ENCODE assay signal across 25 cellular contexts in genomic region chr19:16012552-16012951, GRCh38.
DNase-seq lines count a peak whose midpoint lies in the region; ATAC-seq and TF ChIP-seq lines count a peak whose summit lies in the region.
"Had no signal": no experiment of that assay in that cellular context is flagged by ENCODE, and none has a peak within 500 bp of the region (broad histone marks: within the 10 kb centered on the region; RNA-seq: fewer than 3 reads in every experiment).

No MANE protein-coding gene starts in this region.

- TF ChIP-seq POLR2A in suprapubic skin (IDR thresholded peaks at IDR 0.05) = no peak

- H3K36me3 ChIP-seq in osteoblast (ENCODE audit: insufficient read depth, low read length) (no peaks in the 10 kb centered on the region), suprapubic skin (no peaks in the 10 kb centered on the region)
- H3K36me3 ChIP-seq: BE2C, BLaER1 had no signal

- H3K4me1 Mint-ChIP-seq in T-helper 17 cell = peaks cover 3% of the 10 kb centered on the region
- H3K4me1 Mint-ChIP-seq: CD4-positive, alpha-beta memory T cell; CD8-positive, alpha-beta memory T cell had no signal

- no peak overlapping the region for H2AFZ ChIP-seq in osteoblast (ENCODE audit: low read length)

- H3K4me3 ChIP-seq in coronary artery (no peak overlapping the region), osteoblast (ENCODE audit: insufficient read depth, low read length) (no peak overlapping the region), suprapubic skin (no peak overlapping the region)
- H3K4me3 ChIP-seq: BLaER1, GM12878 had no signal

- 87% methylated on average over 4 of the region's 4 CpGs for WGBS in suprapubic skin

- TF ChIP-seq CTCF in coronary artery (IDR thresholded peaks at IDR 0.05) (no peak), osteoblast (IDR thresholded peaks at IDR 0.05; ENCODE audit: extremely low read depth, low read depth, low read length) (no peak), suprapubic skin (IDR thresholded peaks at IDR 0.05) (no peak)

- H3K4me1 ChIP-seq in osteoblast (ENCODE audit: insufficient read depth, low read length) (no peaks in the 10 kb centered on the region), suprapubic skin (no peaks in the 10 kb centered on the region)
- H3K4me1 ChIP-seq: BE2C had no signal

- ATAC-seq in HG03025 (IDR thresholded peaks at IDR 0.05; ENCODE audit: low FRiP score, unreplicated experiment) (no peak), T-helper 17 cell (no peak)
- ATAC-seq: GM12878 had no signal

- H3K79me2 ChIP-seq in osteoblast (ENCODE audit: insufficient read depth, low read length) = no peaks in the 10 kb centered on the region

- H3K27me3 ChIP-seq in osteoblast (ENCODE audit: insufficient read depth, low read length) (no peaks in the 10 kb centered on the region), suprapubic skin (no peaks in the 10 kb centered on the region)
- H3K27me3 ChIP-seq: BE2C, BLaER1 had no signal

- DNase-seq in activated CD8-positive, alpha-beta memory T cell treated with anti-CD3 and anti-CD28 coated beads for 24 hours = peak; percentile 26
- DNase-seq in activated CD8-positive, alpha-beta memory T cell treated with anti-CD3 and anti-CD28 coated beads, Interleukin-2, amount 50 U/mL, for 48 hours = no peak
- DNase-seq in coronary artery (ENCODE audit: low spot score) (peak; percentile 57), osteoblast (ENCODE audit: insufficient read length, low spot score, missing footprints) (peak; percentile 3), T-helper 17 cell (no peak), suprapubic skin (ENCODE audit: low spot score in 2 of 2) (no peak)
- DNase-seq: 8988T; ACHN; BE2C; C1 segment of cervical spinal cord; CD4-positive, alpha-beta memory T cell; CD4-positive, CD25-positive, alpha-beta regulatory T cell; CD8-positive, alpha-beta memory T cell; COR-L47; DMS 273 treated with DMSO at 0.1 percent for 48 hours; DMS153; DMS53; DMS79; DND-41; EL; GDM1 had no signal

- H3K27me3 Mint-ChIP-seq in T-helper 17 cell = no peaks in the 10 kb centered on the region
- H3K27me3 Mint-ChIP-seq: CD4-positive, alpha-beta memory T cell; CD4-positive, CD25-positive, alpha-beta regulatory T cell; CD8-positive, alpha-beta memory T cell had no signal

- H3K4me3 Mint-ChIP-seq in T-helper 17 cell = no peak overlapping the region
- H3K4me3 Mint-ChIP-seq: CD14-positive monocyte; CD4-positive, alpha-beta memory T cell; CD8-positive, alpha-beta memory T cell had no signal

- H3K27ac ChIP-seq in coronary artery = no peak overlapping the region
- no peak overlapping the region for H3K27ac ChIP-seq in osteoblast (ENCODE audit: low read depth, low read length)
- H3K27ac ChIP-seq in suprapubic skin = no peak overlapping the region
- H3K27ac ChIP-seq: BLaER1 had no signal

- H3K36me3 Mint-ChIP-seq in T-helper 17 cell (ENCODE audit: low read depth) = no peaks in the 10 kb centered on the region
- H3K36me3 Mint-ChIP-seq: CD14-positive monocyte; CD4-positive, alpha-beta memory T cell; CD4-positive, CD25-positive, alpha-beta regulatory T cell; CD8-positive, alpha-beta memory T cell had no signal

- H4K20me1 ChIP-seq in osteoblast (ENCODE audit: insufficient read depth, low read length) = no peaks in the 10 kb centered on the region
- H4K20me1 ChIP-seq: BLaER1 had no signal

- TF ChIP-seq EP300 in suprapubic skin (IDR thresholded peaks at IDR 0.05) = no peak

- no peak overlapping the region for H3K4me2 ChIP-seq in osteoblast (ENCODE audit: insufficient read depth, low read length)
- H3K4me2 ChIP-seq: BLaER1 had no signal

- no peak overlapping the region for H3K27ac Mint-ChIP-seq in T-helper 17 cell
- H3K27ac Mint-ChIP-seq: CD4-positive, alpha-beta memory T cell; CD4-positive, CD25-positive, alpha-beta regulatory T cell; CD8-positive, alpha-beta memory T cell had no signal

- no peaks in the 10 kb centered on the region for H3K9me3 ChIP-seq in osteoblast (ENCODE audit: low read depth, low read length)
- H3K9me3 ChIP-seq in T-helper 17 cell (ENCODE audit: control insufficient read depth, low read length, poor library complexity, severe bottlenecking) = no peaks in the 10 kb centered on the region
- H3K9me3 ChIP-seq in suprapubic skin = no peaks in the 10 kb centered on the region
- H3K9me3 ChIP-seq: BE2C, BLaER1 had no signal

Comparison
In these comparisons a context has a peak if more than half of its experiments do, and no peak if none do; other contexts are left out.
1. DNase-seq: peak in activated CD8-positive, alpha-beta memory T cell treated with anti-CD3 and anti-CD28 coated beads for 24 hours (single experiment), coronary artery (single experiment) and osteoblast (single experiment); none in activated CD8-positive, alpha-beta memory T cell treated with anti-CD3 and anti-CD28 coated beads, Interleukin-2, amount 50 U/mL, for 48 hours (single experiment), T-helper 17 cell (0 of 3) and suprapubic skin (0 of 2).